In the genomic region with DNA sequence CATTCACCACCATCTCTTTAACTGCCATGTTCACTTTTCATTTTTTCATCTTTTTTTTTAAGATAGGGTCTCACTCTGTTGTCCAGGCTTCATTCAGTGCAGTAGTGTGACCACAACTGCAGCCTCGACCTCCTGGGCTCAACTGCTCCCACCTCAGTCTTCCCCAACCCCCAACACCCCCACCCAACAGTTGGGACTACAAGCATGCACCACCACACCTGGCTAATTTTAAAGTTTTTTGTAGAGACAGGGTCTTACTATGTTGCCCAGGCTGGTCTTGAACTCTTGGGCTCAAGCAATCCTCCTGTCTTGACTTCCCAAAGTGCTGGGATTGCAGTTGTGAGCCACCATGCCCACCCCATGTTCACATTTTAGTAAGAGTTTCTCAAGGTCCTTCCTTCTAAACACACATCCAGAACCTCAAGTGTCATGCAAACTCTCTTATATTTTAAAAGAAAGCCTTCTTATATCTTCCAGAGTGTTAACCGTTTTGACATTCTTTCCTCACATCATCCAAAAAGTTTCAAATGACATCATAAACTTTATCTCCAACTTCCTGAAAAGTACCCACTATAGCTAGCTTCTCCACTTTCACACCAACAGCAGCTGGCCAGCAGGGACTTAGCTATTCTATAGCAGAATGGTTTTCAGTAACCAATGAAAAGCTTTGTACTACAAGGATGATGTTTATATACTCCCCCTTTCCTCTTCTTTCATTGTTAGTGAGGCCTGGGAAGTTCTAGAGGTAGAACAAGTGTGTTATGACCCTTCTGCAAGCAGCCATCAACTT, we compare ENCODE assay signal across 1 cellular context.
TF ChIP-seq lines count a peak whose summit lies in the region.

No MANE protein-coding gene starts in this region.

TF ChIP-seq in SK-N-SH treated with all-trans-retinoic acid at 6 μM for 48 hours, 23 proteins besides CTCF, POLR2A, EP300 and RAD21 (continued from another document):
- TF ChIP-seq, protein P1, sequence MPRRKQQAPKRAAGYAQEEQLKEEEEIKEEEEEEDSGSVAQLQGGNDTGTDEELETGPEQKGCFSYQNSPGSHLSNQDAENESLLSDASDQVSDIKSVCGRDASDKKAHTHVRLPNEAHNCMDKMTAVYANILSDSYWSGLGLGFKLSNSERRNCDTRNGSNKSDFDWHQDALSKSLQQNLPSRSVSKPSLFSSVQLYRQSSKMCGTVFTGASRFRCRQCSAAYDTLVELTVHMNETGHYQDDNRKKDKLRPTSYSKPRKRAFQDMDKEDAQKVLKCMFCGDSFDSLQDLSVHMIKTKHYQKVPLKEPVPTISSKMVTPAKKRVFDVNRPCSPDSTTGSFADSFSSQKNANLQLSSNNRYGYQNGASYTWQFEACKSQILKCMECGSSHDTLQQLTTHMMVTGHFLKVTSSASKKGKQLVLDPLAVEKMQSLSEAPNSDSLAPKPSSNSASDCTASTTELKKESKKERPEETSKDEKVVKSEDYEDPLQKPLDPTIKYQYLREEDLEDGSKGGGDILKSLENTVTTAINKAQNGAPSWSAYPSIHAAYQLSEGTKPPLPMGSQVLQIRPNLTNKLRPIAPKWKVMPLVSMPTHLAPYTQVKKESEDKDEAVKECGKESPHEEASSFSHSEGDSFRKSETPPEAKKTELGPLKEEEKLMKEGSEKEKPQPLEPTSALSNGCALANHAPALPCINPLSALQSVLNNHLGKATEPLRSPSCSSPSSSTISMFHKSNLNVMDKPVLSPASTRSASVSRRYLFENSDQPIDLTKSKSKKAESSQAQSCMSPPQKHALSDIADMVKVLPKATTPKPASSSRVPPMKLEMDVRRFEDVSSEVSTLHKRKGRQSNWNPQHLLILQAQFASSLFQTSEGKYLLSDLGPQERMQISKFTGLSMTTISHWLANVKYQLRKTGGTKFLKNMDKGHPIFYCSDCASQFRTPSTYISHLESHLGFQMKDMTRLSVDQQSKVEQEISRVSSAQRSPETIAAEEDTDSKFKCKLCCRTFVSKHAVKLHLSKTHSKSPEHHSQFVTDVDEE (CRISPR knock-in tag; IDR thresholded peaks at IDR 0.05) = no peak
- no peak for TF ChIP-seq ZFP30 (CRISPR knock-in tag; IDR thresholded peaks at IDR 0.05)
- TF ChIP-seq BACH2 (CRISPR knock-in tag; IDR thresholded peaks at IDR 0.05; ENCODE audit: borderline replicate concordance) = no peak
- no peak for TF ChIP-seq OSR1 (CRISPR knock-in tag; IDR thresholded peaks at IDR 0.05)
- TF ChIP-seq CSDC2 (CRISPR knock-in tag; IDR thresholded peaks at IDR 0.05) = no peak
- TF ChIP-seq GLIS3 (CRISPR knock-in tag; IDR thresholded peaks at IDR 0.05) = no peak
- no peak for TF ChIP-seq ZNF70 (CRISPR knock-in tag; IDR thresholded peaks at IDR 0.05)
